In genomic region chr7:32427769-32428291, GRCh38 we compare ENCODE assay signal across 1 cellular context.
TF ChIP-seq lines count a peak whose summit lies in the region.

No MANE protein-coding gene starts in this region.

TF ChIP-seq in HepG2, 621 proteins besides CTCF, POLR2A, EP300 and RAD21 (continued from another document and continues in another):
- TF ChIP-seq LRRFIP1 (CRISPR knock-in tag; conservative IDR thresholded peaks at IDR 0.05) (0 out of 2 replicates have a peak, but pooled peaks have one; percentile 50), IRX3 (CRISPR knock-in tag; IDR thresholded peaks at IDR 0.05; ENCODE audit: borderline replicate concordance, low read depth) (no peak), RCOR2 (CRISPR knock-in tag; IDR thresholded peaks at IDR 0.05) (no peak), ZNF333 (CRISPR knock-in tag; IDR thresholded peaks at IDR 0.05; ENCODE audit: borderline replicate concordance) (no peak; the same call in 1 of the 2 replicates), ZNF10 (CRISPR knock-in tag; IDR thresholded peaks at IDR 0.05; ENCODE audit: borderline replicate concordance, low read depth) (no peak), ZNF784 (CRISPR knock-in tag; IDR thresholded peaks at IDR 0.05; ENCODE audit: borderline replicate concordance) (no peak), BCL6 (CRISPR knock-in tag; IDR thresholded peaks at IDR 0.05) (peak; percentile 59), NR0B2 (CRISPR knock-in tag; IDR thresholded peaks at IDR 0.05) (no peak), IRF2 (CRISPR knock-in tag; IDR thresholded peaks at IDR 0.05) (peak; percentile 79), NFKB2 (CRISPR knock-in tag; IDR thresholded peaks at IDR 0.05; ENCODE audit: borderline replicate concordance) (peak; percentile 97), ZNF792 (CRISPR knock-in tag; IDR thresholded peaks at IDR 0.05) (peak; percentile 95), MTA1 (CRISPR knock-in tag; IDR thresholded peaks at IDR 0.05; ENCODE audit: borderline replicate concordance) (peak; percentile 32; the same call in 1 of the 2 replicates), XBP1 (CRISPR knock-in tag; IDR thresholded peaks at IDR 0.05) (no peak), TSC22D2 (CRISPR knock-in tag; IDR thresholded peaks at IDR 0.05; ENCODE audit: borderline replicate concordance) (peak; percentile 94), RNF2 (conservative IDR thresholded peaks at IDR 0.05; ENCODE audit: low read depth) (no peak), ZFP36 (IDR thresholded peaks at IDR 0.05; ENCODE audit: borderline replicate concordance, low read depth, low read length, partially characterized antibody) (no peak), DRAP1 (CRISPR knock-in tag; IDR thresholded peaks at IDR 0.05) (no peak; the same call in 1 of the 2 replicates), HDAC6 (IDR thresholded peaks at IDR 0.05; ENCODE audit: low read depth, low read length) (no peak), PTBP1 (IDR thresholded peaks at IDR 0.05; ENCODE audit: low read depth, low read length, poor library complexity, severe bottlenecking) (no peak), HNF1B (CRISPR knock-in tag; IDR thresholded peaks at IDR 0.05) (no peak), STAT5B (CRISPR knock-in tag; IDR thresholded peaks at IDR 0.05) (peak; percentile 96), CBFB (CRISPR knock-in tag; IDR thresholded peaks at IDR 0.05) (0 out of 2 replicates have a peak, but pooled peaks have one; percentile 32), AGO1 (IDR thresholded peaks at IDR 0.05; ENCODE audit: low read depth, low read length, poor library complexity, severe bottlenecking) (no peak), ZNF816 (CRISPR knock-in tag; IDR thresholded peaks at IDR 0.05; ENCODE audit: borderline replicate concordance) (no peak), ELK4 (CRISPR knock-in tag; IDR thresholded peaks at IDR 0.05; ENCODE audit: borderline replicate concordance) (no peak; the same call in 1 of the 2 replicates), DMAP1 (CRISPR knock-in tag; IDR thresholded peaks at IDR 0.05) (no peak), STAG1 (CRISPR knock-in tag; IDR thresholded peaks at IDR 0.05) (no peak), ZSCAN29 (CRISPR knock-in tag; conservative IDR thresholded peaks at IDR 0.05) (no peak), ZNF234 (CRISPR knock-in tag; conservative IDR thresholded peaks at IDR 0.05) (no peak), LBX2 (CRISPR knock-in tag; IDR thresholded peaks at IDR 0.05; ENCODE audit: borderline replicate concordance) (peak; percentile 77; the same call in 1 of the 2 replicates), RAD51 (IDR thresholded peaks at IDR 0.05; ENCODE audit: borderline replicate concordance) (no peak), ZMYM3 (CRISPR knock-in tag; IDR thresholded peaks at IDR 0.05) (no peak), ZSCAN25 (CRISPR knock-in tag; IDR thresholded peaks at IDR 0.05) (no peak), YY1 (IDR thresholded peaks at IDR 0.05; ENCODE audit: insufficient read depth, insufficient replicate concordance, low read depth, low read length) (no peak), ETS1 (CRISPR knock-in tag; IDR thresholded peaks at IDR 0.05) (no peak), ZNF280D (CRISPR knock-in tag; IDR thresholded peaks at IDR 0.05) (no peak), PRPF4 (IDR thresholded peaks at IDR 0.05; ENCODE audit: low read depth, low read length, poor library complexity, severe bottlenecking) (no peak), ZNF891 (CRISPR knock-in tag; IDR thresholded peaks at IDR 0.05) (peak; percentile 76; the same call in 1 of the 2 replicates), KDM4B (CRISPR knock-in tag; IDR thresholded peaks at IDR 0.05) (peak; percentile 87), MLXIP (CRISPR knock-in tag; IDR thresholded peaks at IDR 0.05; ENCODE audit: borderline replicate concordance) (peak; percentile 67; the same call in 1 of the 2 replicates), ZNF749 (CRISPR knock-in tag; IDR thresholded peaks at IDR 0.05; ENCODE audit: borderline replicate concordance) (no peak), RELA (CRISPR knock-in tag; IDR thresholded peaks at IDR 0.05) (0 out of 2 replicates have a peak, but pooled peaks have one; percentile 44), HOXA9 (CRISPR knock-in tag; IDR thresholded peaks at IDR 0.05; ENCODE audit: borderline replicate concordance) (peak; percentile 83; the same call in 1 of the 2 replicates), GPBP1L1 (CRISPR knock-in tag; IDR thresholded peaks at IDR 0.05) (no peak)
